ENCODE assay signal across 2 cellular contexts in the genomic region with DNA sequence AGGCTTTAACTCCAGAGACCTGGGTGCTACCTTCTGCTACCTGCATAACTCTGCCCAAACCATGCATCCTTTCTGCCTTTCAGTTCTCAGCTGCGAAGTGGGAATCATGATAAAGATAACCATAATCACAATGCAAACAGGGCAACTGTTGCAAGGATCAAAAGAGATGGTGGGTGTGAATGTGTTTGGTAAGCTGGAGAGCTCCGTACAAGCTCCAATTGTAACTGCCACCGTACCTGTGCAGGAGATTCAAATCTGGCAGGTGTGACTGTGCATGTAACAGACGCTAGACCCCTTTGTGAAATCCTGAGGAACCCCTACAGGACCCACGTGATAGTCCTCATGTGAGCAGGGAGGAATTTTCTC.
TF ChIP-seq lines count a peak whose summit lies in the region.

No MANE protein-coding gene starts in this region.

TF ChIP-seq in SK-N-SH, 30 proteins besides CTCF, POLR2A, EP300 and RAD21:
- TF ChIP-seq GATA2 (CRISPR knock-in tag; IDR thresholded peaks at IDR 0.05) = 0 out of 2 replicates have a peak, but pooled peaks have one; percentile 3
- TF ChIP-seq RCOR1 (IDR thresholded peaks at IDR 0.05; ENCODE audit: low read length) = no peak

TF ChIP-seq in SK-N-SH treated with all-trans-retinoic acid at 6 μM for 48 hours, 23 proteins besides CTCF, POLR2A, EP300 and RAD21:
- TF ChIP-seq RARB (CRISPR knock-in tag; IDR thresholded peaks at IDR 0.05) = no peak
- TF ChIP-seq, protein P1, sequence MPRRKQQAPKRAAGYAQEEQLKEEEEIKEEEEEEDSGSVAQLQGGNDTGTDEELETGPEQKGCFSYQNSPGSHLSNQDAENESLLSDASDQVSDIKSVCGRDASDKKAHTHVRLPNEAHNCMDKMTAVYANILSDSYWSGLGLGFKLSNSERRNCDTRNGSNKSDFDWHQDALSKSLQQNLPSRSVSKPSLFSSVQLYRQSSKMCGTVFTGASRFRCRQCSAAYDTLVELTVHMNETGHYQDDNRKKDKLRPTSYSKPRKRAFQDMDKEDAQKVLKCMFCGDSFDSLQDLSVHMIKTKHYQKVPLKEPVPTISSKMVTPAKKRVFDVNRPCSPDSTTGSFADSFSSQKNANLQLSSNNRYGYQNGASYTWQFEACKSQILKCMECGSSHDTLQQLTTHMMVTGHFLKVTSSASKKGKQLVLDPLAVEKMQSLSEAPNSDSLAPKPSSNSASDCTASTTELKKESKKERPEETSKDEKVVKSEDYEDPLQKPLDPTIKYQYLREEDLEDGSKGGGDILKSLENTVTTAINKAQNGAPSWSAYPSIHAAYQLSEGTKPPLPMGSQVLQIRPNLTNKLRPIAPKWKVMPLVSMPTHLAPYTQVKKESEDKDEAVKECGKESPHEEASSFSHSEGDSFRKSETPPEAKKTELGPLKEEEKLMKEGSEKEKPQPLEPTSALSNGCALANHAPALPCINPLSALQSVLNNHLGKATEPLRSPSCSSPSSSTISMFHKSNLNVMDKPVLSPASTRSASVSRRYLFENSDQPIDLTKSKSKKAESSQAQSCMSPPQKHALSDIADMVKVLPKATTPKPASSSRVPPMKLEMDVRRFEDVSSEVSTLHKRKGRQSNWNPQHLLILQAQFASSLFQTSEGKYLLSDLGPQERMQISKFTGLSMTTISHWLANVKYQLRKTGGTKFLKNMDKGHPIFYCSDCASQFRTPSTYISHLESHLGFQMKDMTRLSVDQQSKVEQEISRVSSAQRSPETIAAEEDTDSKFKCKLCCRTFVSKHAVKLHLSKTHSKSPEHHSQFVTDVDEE (CRISPR knock-in tag; IDR thresholded peaks at IDR 0.05) = no peak
- TF ChIP-seq ZNF70 (CRISPR knock-in tag; IDR thresholded peaks at IDR 0.05) = no peak
- no peak for TF ChIP-seq ARNTL (CRISPR knock-in tag; IDR thresholded peaks at IDR 0.05; ENCODE audit: borderline replicate concordance, low read depth)
- no peak for TF ChIP-seq PPARA (CRISPR knock-in tag; IDR thresholded peaks at IDR 0.05; ENCODE audit: borderline replicate concordance)
- TF ChIP-seq ESRRG (CRISPR knock-in tag; IDR thresholded peaks at IDR 0.05) = no peak
- TF ChIP-seq ISL1 (CRISPR knock-in tag; IDR thresholded peaks at IDR 0.05) = no peak
- TF ChIP-seq OSR1 (CRISPR knock-in tag; IDR thresholded peaks at IDR 0.05) = no peak
